Comparison of ENCODE assay signal across 1 cellular context in the genomic region with DNA sequence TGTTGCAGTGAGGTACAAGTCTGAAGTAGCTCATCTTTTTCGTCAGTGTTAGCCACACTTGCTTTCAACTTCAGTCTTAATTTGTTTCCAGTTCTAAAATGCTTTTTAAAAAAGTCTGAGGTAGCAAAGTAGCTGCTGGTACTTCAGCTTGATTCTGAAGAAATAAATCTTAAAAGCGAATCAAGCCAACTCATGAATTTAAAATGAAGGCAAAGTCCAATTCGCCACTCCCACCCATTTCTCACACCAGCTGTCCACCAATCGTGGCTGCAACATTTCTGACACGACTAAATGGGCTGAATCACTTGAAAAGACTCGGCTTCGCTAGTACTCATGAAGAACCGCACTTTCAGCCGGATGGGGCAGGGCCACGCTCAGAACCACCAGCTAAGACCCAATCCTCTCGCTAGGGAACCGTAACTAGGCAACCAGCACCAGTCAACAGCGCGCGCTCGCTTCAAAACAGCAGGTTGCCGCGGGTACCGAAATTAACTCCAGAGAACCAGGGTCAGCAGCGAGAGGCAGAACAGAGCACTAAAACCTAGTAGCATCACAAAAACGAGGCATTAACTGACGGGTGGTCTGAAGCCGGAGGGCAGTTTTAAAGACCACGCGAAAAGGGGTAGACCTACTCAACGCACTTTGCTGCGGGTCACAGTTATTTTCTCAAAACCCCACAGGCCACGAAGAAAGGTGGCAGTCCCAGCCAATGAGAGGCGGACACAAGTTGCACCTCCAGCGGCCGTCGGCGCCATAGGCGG.
TF ChIP-seq lines count a peak whose summit lies in the region.

No MANE protein-coding gene starts in this region.

TF ChIP-seq in HEK293, 187 proteins besides CTCF, POLR2A, EP300 and RAD21 (continued from another document and continues in another):
- TF ChIP-seq PRDM2 (tag by site-specific recombination; IDR thresholded peaks at IDR 0.05; ENCODE audit: borderline replicate concordance) (no peak), KLF8 (tag by site-specific recombination; IDR thresholded peaks at IDR 0.05) (no peak), SP7 (tag by site-specific recombination; IDR thresholded peaks at IDR 0.05) (peak; percentile 10; the same call in 1 of the 2 replicates), ZNF114 (tag by site-specific recombination; IDR thresholded peaks at IDR 0.05) (no peak), ZNF529 (tag by site-specific recombination; IDR thresholded peaks at IDR 0.05; ENCODE audit: insufficient replicate concordance) (no peak), MZF1 (tag by site-specific recombination; IDR thresholded peaks at IDR 0.05; ENCODE audit: borderline replicate concordance) (no peak), ZBTB17 (tag by site-specific recombination; IDR thresholded peaks at IDR 0.05) (peak; percentile 65), ZNF501 (tag by site-specific recombination; IDR thresholded peaks at IDR 0.05) (no peak), GLI4 (tag by site-specific recombination; IDR thresholded peaks at IDR 0.05) (no peak), GLIS2 (tag by site-specific recombination; IDR thresholded peaks at IDR 0.05) (0 out of 2 replicates have a peak, but pooled peaks have one; percentile 20), ZNF776 (tag by site-specific recombination; IDR thresholded peaks at IDR 0.05; ENCODE audit: borderline replicate concordance) (no peak), ZNF292 (tag by site-specific recombination; IDR thresholded peaks at IDR 0.05; ENCODE audit: borderline replicate concordance, low read depth) (no peak), ZNF629 (tag by site-specific recombination; IDR thresholded peaks at IDR 0.05) (no peak), ZNF214 (tag by site-specific recombination; IDR thresholded peaks at IDR 0.05; ENCODE audit: borderline replicate concordance) (no peak), SCRT2 (tag by site-specific recombination; IDR thresholded peaks at IDR 0.05) (peak; percentile 64; the same call in 1 of the 2 replicates), ZNF174 (tag by site-specific recombination; IDR thresholded peaks at IDR 0.05) (no peak), ZFP3 (tag by site-specific recombination; IDR thresholded peaks at IDR 0.05; ENCODE audit: low read depth) (no peak), EGR2 (tag by site-specific recombination; IDR thresholded peaks at IDR 0.05; ENCODE audit: low read depth) (no peak), ZNF785 (tag by site-specific recombination; IDR thresholded peaks at IDR 0.05) (no peak), ZNF112 (tag by site-specific recombination; IDR thresholded peaks at IDR 0.05) (no peak), ZNF155 (tag by site-specific recombination; IDR thresholded peaks at IDR 0.05) (no peak), SETDB1 (IDR thresholded peaks at IDR 0.05; ENCODE audit: insufficient read length, low read length) (no peak), ZNF76 (tag by site-specific recombination; IDR thresholded peaks at IDR 0.05; ENCODE audit: borderline replicate concordance, low read depth) (no peak), ZFP69B (tag by site-specific recombination; IDR thresholded peaks at IDR 0.05) (no peak), ZNF768 (tag by site-specific recombination; IDR thresholded peaks at IDR 0.05) (no peak), ZNF701 (tag by site-specific recombination; IDR thresholded peaks at IDR 0.05) (no peak)
- TF ChIP-seq, protein P1, sequence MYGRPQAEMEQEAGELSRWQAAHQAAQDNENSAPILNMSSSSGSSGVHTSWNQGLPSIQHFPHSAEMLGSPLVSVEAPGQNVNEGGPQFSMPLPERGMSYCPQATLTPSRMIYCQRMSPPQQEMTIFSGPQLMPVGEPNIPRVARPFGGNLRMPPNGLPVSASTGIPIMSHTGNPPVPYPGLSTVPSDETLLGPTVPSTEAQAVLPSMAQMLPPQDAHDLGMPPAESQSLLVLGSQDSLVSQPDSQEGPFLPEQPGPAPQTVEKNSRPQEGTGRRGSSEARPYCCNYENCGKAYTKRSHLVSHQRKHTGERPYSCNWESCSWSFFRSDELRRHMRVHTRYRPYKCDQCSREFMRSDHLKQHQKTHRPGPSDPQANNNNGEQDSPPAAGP (tag by site-specific recombination; IDR thresholded peaks at IDR 0.05): no peak
- TF ChIP-seq, protein P2, sequence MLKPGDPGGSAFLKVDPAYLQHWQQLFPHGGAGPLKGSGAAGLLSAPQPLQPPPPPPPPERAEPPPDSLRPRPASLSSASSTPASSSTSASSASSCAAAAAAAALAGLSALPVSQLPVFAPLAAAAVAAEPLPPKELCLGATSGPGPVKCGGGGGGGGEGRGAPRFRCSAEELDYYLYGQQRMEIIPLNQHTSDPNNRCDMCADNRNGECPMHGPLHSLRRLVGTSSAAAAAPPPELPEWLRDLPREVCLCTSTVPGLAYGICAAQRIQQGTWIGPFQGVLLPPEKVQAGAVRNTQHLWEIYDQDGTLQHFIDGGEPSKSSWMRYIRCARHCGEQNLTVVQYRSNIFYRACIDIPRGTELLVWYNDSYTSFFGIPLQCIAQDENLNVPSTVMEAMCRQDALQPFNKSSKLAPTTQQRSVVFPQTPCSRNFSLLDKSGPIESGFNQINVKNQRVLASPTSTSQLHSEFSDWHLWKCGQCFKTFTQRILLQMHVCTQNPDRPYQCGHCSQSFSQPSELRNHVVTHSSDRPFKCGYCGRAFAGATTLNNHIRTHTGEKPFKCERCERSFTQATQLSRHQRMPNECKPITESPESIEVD (tag by site-specific recombination; IDR thresholded peaks at IDR 0.05): no peak
- TF ChIP-seq, protein P3, sequence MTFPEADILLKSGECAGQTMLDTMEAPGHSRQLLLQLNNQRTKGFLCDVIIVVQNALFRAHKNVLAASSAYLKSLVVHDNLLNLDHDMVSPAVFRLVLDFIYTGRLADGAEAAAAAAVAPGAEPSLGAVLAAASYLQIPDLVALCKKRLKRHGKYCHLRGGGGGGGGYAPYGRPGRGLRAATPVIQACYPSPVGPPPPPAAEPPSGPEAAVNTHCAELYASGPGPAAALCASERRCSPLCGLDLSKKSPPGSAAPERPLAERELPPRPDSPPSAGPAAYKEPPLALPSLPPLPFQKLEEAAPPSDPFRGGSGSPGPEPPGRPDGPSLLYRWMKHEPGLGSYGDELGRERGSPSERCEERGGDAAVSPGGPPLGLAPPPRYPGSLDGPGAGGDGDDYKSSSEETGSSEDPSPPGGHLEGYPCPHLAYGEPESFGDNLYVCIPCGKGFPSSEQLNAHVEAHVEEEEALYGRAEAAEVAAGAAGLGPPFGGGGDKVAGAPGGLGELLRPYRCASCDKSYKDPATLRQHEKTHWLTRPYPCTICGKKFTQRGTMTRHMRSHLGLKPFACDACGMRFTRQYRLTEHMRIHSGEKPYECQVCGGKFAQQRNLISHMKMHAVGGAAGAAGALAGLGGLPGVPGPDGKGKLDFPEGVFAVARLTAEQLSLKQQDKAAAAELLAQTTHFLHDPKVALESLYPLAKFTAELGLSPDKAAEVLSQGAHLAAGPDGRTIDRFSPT (tag by site-specific recombination; IDR thresholded peaks at IDR 0.05): no peak
- TF ChIP-seq, protein P4, sequence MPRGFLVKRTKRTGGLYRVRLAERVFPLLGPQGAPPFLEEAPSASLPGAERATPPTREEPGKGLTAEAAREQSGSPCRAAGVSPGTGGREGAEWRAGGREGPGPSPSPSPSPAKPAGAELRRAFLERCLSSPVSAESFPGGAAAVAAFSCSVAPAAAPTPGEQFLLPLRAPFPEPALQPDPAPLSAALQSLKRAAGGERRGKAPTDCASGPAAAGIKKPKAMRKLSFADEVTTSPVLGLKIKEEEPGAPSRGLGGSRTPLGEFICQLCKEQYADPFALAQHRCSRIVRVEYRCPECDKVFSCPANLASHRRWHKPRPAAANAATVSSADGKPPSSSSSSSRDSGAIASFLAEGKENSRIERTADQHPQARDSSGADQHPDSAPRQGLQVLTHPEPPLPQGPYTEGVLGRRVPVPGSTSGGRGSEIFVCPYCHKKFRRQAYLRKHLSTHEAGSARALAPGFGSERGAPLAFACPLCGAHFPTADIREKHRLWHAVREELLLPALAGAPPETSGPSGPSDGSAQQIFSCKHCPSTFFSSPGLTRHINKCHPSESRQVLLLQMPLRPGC (tag by site-specific recombination; IDR thresholded peaks at IDR 0.05): no peak
- TF ChIP-seq, protein P5, sequence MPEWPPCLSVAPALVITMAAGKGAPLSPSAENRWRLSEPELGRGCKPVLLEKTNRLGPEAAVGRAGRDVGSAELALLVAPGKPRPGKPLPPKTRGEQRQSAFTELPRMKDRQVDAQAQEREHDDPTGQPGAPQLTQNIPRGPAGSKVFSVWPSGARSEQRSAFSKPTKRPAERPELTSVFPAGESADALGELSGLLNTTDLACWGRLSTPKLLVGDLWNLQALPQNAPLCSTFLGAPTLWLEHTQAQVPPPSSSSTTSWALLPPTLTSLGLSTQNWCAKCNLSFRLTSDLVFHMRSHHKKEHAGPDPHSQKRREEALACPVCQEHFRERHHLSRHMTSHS (tag by site-specific recombination; IDR thresholded peaks at IDR 0.05): no peak
- TF ChIP-seq, protein P6, sequence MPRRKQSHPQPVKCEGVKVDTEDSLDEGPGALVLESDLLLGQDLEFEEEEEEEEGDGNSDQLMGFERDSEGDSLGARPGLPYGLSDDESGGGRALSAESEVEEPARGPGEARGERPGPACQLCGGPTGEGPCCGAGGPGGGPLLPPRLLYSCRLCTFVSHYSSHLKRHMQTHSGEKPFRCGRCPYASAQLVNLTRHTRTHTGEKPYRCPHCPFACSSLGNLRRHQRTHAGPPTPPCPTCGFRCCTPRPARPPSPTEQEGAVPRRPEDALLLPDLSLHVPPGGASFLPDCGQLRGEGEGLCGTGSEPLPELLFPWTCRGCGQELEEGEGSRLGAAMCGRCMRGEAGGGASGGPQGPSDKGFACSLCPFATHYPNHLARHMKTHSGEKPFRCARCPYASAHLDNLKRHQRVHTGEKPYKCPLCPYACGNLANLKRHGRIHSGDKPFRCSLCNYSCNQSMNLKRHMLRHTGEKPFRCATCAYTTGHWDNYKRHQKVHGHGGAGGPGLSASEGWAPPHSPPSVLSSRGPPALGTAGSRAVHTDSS (tag by site-specific recombination; IDR thresholded peaks at IDR 0.05): no peak
- TF ChIP-seq, protein P7, sequence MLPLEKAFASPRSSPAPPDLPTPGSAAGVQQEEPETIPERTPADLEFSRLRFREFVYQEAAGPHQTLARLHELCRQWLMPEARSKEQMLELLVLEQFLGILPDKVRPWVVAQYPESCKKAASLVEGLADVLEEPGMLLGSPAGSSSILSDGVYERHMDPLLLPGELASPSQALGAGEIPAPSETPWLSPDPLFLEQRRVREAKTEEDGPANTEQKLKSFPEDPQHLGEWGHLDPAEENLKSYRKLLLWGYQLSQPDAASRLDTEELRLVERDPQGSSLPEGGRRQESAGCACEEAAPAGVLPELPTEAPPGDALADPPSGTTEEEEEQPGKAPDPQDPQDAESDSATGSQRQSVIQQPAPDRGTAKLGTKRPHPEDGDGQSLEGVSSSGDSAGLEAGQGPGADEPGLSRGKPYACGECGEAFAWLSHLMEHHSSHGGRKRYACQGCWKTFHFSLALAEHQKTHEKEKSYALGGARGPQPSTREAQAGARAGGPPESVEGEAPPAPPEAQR (tag by site-specific recombination; IDR thresholded peaks at IDR 0.05): no peak
- TF ChIP-seq, protein P8, sequence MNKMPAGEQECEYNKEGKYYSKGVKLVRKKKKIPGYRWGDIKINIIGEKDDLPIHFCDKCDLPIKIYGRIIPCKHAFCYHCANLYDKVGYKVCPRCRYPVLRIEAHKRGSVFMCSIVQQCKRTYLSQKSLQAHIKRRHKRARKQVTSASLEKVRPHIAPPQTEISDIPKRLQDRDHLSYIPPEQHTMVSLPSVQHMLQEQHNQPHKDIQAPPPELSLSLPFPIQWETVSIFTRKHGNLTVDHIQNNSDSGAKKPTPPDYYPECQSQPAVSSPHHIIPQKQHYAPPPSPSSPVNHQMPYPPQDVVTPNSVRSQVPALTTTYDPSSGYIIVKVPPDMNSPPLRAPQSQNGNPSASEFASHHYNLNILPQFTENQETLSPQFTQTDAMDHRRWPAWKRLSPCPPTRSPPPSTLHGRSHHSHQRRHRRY (tag by site-specific recombination; IDR thresholded peaks at IDR 0.05): no peak
- TF ChIP-seq, protein P9, sequence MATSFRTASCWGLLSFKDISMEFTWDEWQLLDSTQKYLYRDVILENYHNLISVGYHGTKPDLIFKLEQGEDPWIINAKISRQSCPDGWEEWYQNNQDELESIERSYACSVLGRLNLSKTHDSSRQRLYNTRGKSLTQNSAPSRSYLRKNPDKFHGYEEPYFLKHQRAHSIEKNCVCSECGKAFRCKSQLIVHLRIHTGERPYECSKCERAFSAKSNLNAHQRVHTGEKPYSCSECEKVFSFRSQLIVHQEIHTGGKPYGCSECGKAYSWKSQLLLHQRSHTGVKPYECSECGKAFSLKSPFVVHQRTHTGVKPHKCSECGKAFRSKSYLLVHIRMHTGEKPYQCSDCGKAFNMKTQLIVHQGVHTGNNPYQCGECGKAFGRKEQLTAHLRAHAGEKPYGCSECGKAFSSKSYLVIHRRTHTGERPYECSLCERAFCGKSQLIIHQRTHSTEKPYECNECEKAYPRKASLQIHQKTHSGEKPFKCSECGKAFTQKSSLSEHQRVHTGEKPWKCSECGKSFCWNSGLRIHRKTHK (tag by site-specific recombination; IDR thresholded peaks at IDR 0.05): no peak
